Comparison of ENCODE assay signal across 29 cellular contexts in the genomic region with DNA sequence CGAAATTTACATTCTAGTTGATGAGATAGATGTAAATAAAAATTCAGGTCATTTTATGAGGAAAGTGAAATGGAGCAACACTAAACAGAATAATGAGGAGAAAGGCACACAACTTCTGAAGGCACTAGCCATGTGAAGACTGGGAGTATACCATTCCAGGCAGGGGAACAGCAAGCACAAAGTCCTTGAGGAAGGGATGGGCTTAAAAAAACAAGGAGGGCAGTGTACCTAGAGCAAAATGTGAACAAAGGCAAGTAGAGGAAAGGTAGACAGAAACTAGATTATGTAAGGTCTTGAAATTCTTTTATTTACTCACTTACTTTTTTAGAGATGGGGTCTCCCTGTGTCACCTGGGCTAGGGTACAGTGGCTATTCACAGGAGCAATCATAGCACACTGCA.
"Had no signal": no experiment of that assay in that cellular context is flagged by ENCODE, and none has a peak within 500 bp of the region (broad histone marks: within the 10 kb centered on the region; RNA-seq: fewer than 3 reads in every experiment).

No MANE protein-coding gene starts in this region.

- DNase-seq: activated CD4-positive, alpha-beta T cell treated with anti-CD3 and anti-CD28 coated beads for 4 hours; activated CD4-positive, alpha-beta T cell treated with anti-CD3 and anti-CD28 coated beads, Interleukin-2, amount 50 U/mL, for 4 hours; activated CD8-positive, alpha-beta memory T cell treated with anti-CD3 and anti-CD28 coated beads, Interleukin-2, amount 50 U/mL, for 48 hours; activated CD8-positive, alpha-beta T cell treated with anti-CD3 and anti-CD28 coated beads, Interleukin-2, amount 10 ng/mL, durations not matched to agents 7 days and 5 days; activated naive CD4-positive, alpha-beta T cell; activated T-cell treated with anti-CD3 and anti-CD28 coated beads, Interleukin-2, amount 50 U/mL, for 1 hour; aorta; caudate nucleus; KBM-7; MG63; MV-4-11; NCI-H1092 treated with DMSO at 0.1 percent for 48 hours; NCI-H1417 treated with DMSO at 0.1 percent for 48 hours; NCI-H1694; NCI-H2029; NCI-H2107; NCI-H510A treated with DMSO at 0.1 percent for 48 hours; NCI-H69; PC-3; SHP77; T-helper 17 cell; T-helper 9 cell; WERI-Rb-1 had no signal

- H3K9me3 ChIP-seq: MG63, SJSA1 had no signal

- H3K9me3 Mint-ChIP-seq: activated naive CD4-positive, alpha-beta T cell treated with anti-CD3 and anti-CD28 coated beads, Interleukin-2, amount 50 U/mL, for 24 hours; brain had no signal

- H3K27ac Mint-ChIP-seq: activated CD8-positive, alpha-beta T cell treated with anti-CD3 and anti-CD28 coated beads, Interleukin-2, amount 10 ng/mL, durations not matched to agents 7 days and 5 days; activated naive CD4-positive, alpha-beta T cell treated with anti-CD3 and anti-CD28 coated beads, Interleukin-2, amount 50 U/mL, for 24 hours; brain; T-helper 17 cell had no signal

- H3K27me3 Mint-ChIP-seq: activated naive CD4-positive, alpha-beta T cell treated with anti-CD3 and anti-CD28 coated beads, Interleukin-2, amount 50 U/mL, for 24 hours; T-helper 17 cell had no signal

- H3K4me1 Mint-ChIP-seq: activated naive CD4-positive, alpha-beta T cell treated with anti-CD3 and anti-CD28 coated beads, Interleukin-2, amount 50 U/mL, for 24 hours had no signal

- H3K4me3 Mint-ChIP-seq: activated CD8-positive, alpha-beta T cell treated with anti-CD3 and anti-CD28 coated beads, Interleukin-2, amount 10 ng/mL, durations not matched to agents 7 days and 5 days; activated naive CD4-positive, alpha-beta T cell treated with anti-CD3 and anti-CD28 coated beads, Interleukin-2, amount 50 U/mL, for 24 hours; brain; T-helper 17 cell had no signal

- H3K36me3 ChIP-seq: MG63, SJSA1, WERI-Rb-1 had no signal

- H3K4me3 ChIP-seq: MG63, SJSA1 had no signal

- ATAC-seq: activated CD4-positive, CD25-positive, alpha-beta regulatory T cell treated with anti-CD3 and anti-CD28 coated beads, Interleukin-2, amount 50 U/mL, for 24 hours; activated CD8-positive, alpha-beta T cell treated with anti-CD3 and anti-CD28 coated beads, Interleukin-2, amount 10 ng/mL, durations not matched to agents 7 days and 5 days; PC-3; SK-N-SH treated with all-trans-retinoic acid at 6 μM for 48 hours; T-helper 17 cell had no signal

- FAIRE-seq: RCC 7860 had no signal

- H3K27me3 ChIP-seq: MG63, SJSA1 had no signal

- H3K27ac ChIP-seq: SJSA1, WERI-Rb-1 had no signal

- H3K4me1 ChIP-seq: SJSA1 had no signal
